ENCODE assay signal across 1 cellular context in the genomic region with DNA sequence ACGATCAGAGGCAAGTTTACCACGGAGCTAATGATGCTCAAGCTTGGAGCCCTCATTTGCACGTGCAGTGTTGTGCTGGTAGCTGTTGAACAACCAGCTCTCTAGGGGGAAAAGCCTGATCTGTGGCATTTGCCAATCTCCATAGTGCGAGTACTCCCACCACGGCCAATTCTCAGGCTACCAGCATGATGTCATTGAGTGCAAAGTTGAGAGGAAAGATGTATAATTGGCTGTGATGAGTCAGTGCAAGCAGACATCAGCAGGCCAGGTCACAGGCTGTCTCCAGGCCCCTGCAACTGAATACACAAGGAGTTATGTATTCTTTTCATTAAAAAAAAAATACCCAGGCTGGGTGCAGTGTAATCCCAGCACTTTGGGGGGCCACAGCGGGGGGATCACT.
A peak's percentile ranks its signal among the peaks of the same experiment; 100 is the strongest.
TF ChIP-seq lines count a peak whose summit lies in the region.

No MANE protein-coding gene starts in this region.

TF ChIP-seq in HEK293, 187 proteins besides CTCF, POLR2A, EP300 and RAD21 (continued from another document):
- TF ChIP-seq, protein P1, sequence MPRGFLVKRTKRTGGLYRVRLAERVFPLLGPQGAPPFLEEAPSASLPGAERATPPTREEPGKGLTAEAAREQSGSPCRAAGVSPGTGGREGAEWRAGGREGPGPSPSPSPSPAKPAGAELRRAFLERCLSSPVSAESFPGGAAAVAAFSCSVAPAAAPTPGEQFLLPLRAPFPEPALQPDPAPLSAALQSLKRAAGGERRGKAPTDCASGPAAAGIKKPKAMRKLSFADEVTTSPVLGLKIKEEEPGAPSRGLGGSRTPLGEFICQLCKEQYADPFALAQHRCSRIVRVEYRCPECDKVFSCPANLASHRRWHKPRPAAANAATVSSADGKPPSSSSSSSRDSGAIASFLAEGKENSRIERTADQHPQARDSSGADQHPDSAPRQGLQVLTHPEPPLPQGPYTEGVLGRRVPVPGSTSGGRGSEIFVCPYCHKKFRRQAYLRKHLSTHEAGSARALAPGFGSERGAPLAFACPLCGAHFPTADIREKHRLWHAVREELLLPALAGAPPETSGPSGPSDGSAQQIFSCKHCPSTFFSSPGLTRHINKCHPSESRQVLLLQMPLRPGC (tag by site-specific recombination; IDR thresholded peaks at IDR 0.05), result peak; percentile 47
- peak; percentile 60; the same call in 1 of the 2 replicates for TF ChIP-seq ZNF391 (tag by site-specific recombination; IDR thresholded peaks at IDR 0.05; ENCODE audit: borderline replicate concordance, low read depth)
TF ChIP-seq in HEK293: peak in this region for 27.
